In the genomic region with DNA sequence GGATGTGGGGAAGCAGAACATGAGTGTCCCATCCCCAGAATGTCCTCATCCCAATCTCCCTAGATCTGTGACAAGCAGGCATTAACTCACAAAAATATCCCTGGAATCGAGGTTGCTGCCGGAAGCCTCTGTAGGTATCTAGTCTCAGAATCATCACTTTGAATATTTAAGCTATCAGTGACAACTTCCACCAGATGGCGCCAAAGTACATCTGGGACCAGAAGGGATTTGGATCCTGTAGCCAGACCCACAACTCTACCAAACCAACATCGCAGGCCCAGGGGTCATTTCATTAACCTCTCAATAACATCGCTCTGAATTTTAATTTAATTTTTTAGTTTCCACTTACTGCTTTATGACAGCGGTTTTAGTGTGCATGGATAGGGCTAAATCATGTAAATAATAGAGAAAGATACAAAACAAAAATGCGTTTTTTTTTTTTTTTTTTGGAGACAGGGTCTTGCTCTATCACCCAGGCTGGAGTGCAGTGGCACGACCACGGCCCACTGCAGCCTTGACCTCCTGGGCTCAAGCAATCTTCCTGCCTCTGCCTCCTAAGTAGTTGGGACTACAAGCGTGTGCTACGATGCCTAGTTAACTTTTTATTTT, we compare ENCODE assay signal across 8 cellular contexts.
DNase-seq lines count a peak whose midpoint lies in the region; ATAC-seq and TF ChIP-seq lines count a peak whose summit lies in the region.

No MANE protein-coding gene starts in this region.

- peaks cover 4% of the 10 kb centered on the region; the same call in 1 of the 2 replicates for H3K27me3 ChIP-seq in DOHH2 (ENCODE audit: control insufficient read depth, low read length)

- peaks cover 17% of the 10 kb centered on the region for H3K4me1 ChIP-seq in DOHH2 (ENCODE audit: control insufficient read depth, low read length)

- H3K4me3 ChIP-seq in DOHH2 (ENCODE audit: low read length) = no peak overlapping the region

- no peaks in the 10 kb centered on the region for H3K9me3 ChIP-seq in DOHH2 (ENCODE audit: control insufficient read depth, insufficient read depth, low read length)

- H3K36me3 ChIP-seq in DOHH2 (ENCODE audit: control insufficient read depth, low read length) = peaks cover 2% of the 10 kb centered on the region; the same call in 1 of the 2 replicates

- H3F3A ChIP-seq in DOHH2 (ENCODE audit: control insufficient read depth, insufficient read depth) = no peaks in the 10 kb centered on the region

- ATAC-seq in HG03175 (IDR thresholded peaks at IDR 0.05; ENCODE audit: unreplicated experiment) (peak; percentile 43), GM21529 (IDR thresholded peaks at IDR 0.05; ENCODE audit: unreplicated experiment) (no peak)

- 0 out of 2 replicates have a peak overlapping the region, but pooled peaks have one; percentile 18 for H3K4me2 ChIP-seq in DOHH2 (ENCODE audit: low read length)

- no peak overlapping the region for H3K27ac ChIP-seq in DOHH2 (ENCODE audit: low read depth, low read length)

- H3K79me2 ChIP-seq in DOHH2 (ENCODE audit: control insufficient read depth, low read length) = peaks cover 21% of the 10 kb centered on the region

- H3K9me2 ChIP-seq in DOHH2 (replicated peaks; ENCODE audit: control insufficient read depth, low read length) = no peaks in the 10 kb centered on the region

- H4K20me1 ChIP-seq in DOHH2 (ENCODE audit: control insufficient read depth, insufficient read depth, low read depth, low read length) = no peaks in the 10 kb centered on the region

- peak; percentile 80 for TF ChIP-seq CTCF in DOHH2 (IDR thresholded peaks at IDR 0.05; ENCODE audit: low read depth, low read length, poor library complexity, severe bottlenecking)

- peak; percentile 53 for DNase-seq in NCI-H510A (lab: John Stamatoyannopoulos, UW)
- DNase-seq in activated CD4-positive, CD25-positive, alpha-beta regulatory T cell treated with anti-CD3 and anti-CD28 coated beads, Interleukin-2, amount 50 U/mL, for 72 hours = peak; percentile 68
- DNase-seq in central memory CD4-positive, alpha-beta T cell = peak; percentile 66
- peak; percentile 78 for DNase-seq in kidney tubule cell (ENCODE audit: low spot score)
- DNase-seq in stimulated activated CD4-positive, alpha-beta T cell treated with anti-CD3 and anti-CD28 coated beads, Interleukin-4, amount 100 ng/mL, for 1 hour = peak; percentile 67
